ENCODE assay signal across 12 cellular contexts in the genomic region with DNA sequence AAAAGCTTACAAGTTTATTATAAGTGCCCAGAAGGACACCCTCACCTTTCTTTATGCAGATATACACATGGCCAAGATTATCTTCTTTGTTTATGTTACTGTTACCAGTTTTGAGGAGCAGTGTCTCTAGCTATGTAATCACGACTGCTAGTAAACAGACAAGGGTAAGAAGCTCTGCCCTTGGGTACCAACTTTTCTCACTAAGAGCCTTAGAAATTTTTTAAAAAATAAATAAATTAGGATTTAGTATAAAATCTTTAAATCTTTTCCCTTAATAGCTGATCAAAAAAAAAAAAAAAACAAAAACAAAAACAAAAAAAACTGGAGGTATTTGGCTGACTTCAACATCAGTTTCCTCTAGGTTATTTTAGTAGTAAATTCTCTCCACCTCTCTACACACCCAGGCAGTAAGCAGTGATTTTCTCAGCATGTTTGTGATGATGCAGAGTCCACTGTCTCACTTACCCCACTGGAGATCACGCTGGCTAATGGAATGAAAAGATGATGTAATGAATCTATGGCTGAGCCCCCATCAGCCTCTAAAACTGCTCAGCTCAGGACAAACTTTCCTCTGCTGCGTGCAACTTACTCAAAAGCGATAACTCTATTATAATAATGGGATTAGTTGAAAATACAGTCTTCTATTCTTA.
A peak's percentile ranks its signal among the peaks of the same experiment; 100 is the strongest.
DNase-seq lines count a peak whose midpoint lies in the region; ATAC-seq, FAIRE-seq and TF ChIP-seq lines count a peak whose summit lies in the region.
"Had no signal": no experiment of that assay in that cellular context is flagged by ENCODE, and none has a peak within 500 bp of the region (broad histone marks: within the 10 kb centered on the region; RNA-seq: fewer than 3 reads in every experiment).

No MANE protein-coding gene starts in this region.

- TF ChIP-seq CTCF in astrocyte (IDR thresholded peaks at IDR 0.05; ENCODE audit: insufficient read depth, low read depth, low read length) (no peak), suprapubic skin (IDR thresholded peaks at IDR 0.05) (no peak), D721Med (IDR thresholded peaks at IDR 0.05; ENCODE audit: insufficient read depth, missing control alignments) (no peak)

- no peak for DNase-seq in activated CD4-positive, alpha-beta T cell treated with anti-CD3 and anti-CD28 coated beads, Interleukin-2, amount 10 ng/mL, durations not matched to agents 24 days and 14 days
- DNase-seq in activated CD4-positive, alpha-beta T cell treated with anti-CD3 and anti-CD28 coated beads, Interleukin-2, amount 50 U/mL, for 48 hours, result no peak
- DNase-seq in astrocyte (ENCODE audit: low read depth), result peak; percentile 33
- DNase-seq in immature natural killer cell, result no peak
- no peak for DNase-seq in substantia nigra (lab: John Stamatoyannopoulos, UW)
- no peak for DNase-seq in suprapubic skin (ENCODE audit: low spot score in 2 of 2)
- no peak for DNase-seq in D721Med (ENCODE audit: insufficient read length, low spot score)
- DNase-seq: ACHN; activated naive CD8-positive, alpha-beta T cell treated with anti-CD3 and anti-CD28 coated beads, Interleukin-2, amount 10 ng/mL, durations not matched to agents 7 days and 5 days; T1000 had no signal

- peak overlapping the region; percentile 18 for H3K4me3 Mint-ChIP-seq in activated CD4-positive, alpha-beta T cell treated with anti-CD3 and anti-CD28 coated beads, Interleukin-2, amount 10 ng/mL, durations not matched to agents 24 days and 14 days
- H3K4me3 Mint-ChIP-seq in astrocyte (ENCODE audit: unreplicated experiment) (peak overlapping the region; percentile 3), immature natural killer cell (peak overlapping the region in 3 of 5 donors; percentile 2 to 60 (median 7))
- H3K4me3 Mint-ChIP-seq: activated naive CD8-positive, alpha-beta T cell treated with anti-CD3 and anti-CD28 coated beads, Interleukin-2, amount 10 ng/mL, durations not matched to agents 7 days and 5 days had no signal

- 69% methylated on average over 4 of the region's 4 CpGs for WGBS in suprapubic skin

- peaks cover 35% of the 10 kb centered on the region for H3K4me1 Mint-ChIP-seq in activated CD4-positive, alpha-beta T cell treated with anti-CD3 and anti-CD28 coated beads, Interleukin-2, amount 10 ng/mL, durations not matched to agents 24 days and 14 days
- peaks cover 36% of the 10 kb centered on the region for H3K4me1 Mint-ChIP-seq in astrocyte (ENCODE audit: low read depth, unreplicated experiment)
- peaks cover 52 to 67% of the 10 kb centered on the region in 2 donors for H3K4me1 Mint-ChIP-seq in immature natural killer cell

- H2AFZ ChIP-seq in astrocyte (ENCODE audit: low read depth, low read length), result no peak overlapping the region

- ATAC-seq in GM19023 (IDR thresholded peaks at IDR 0.05; ENCODE audit: unreplicated experiment), result no peak

- TF ChIP-seq EP300 in suprapubic skin (IDR thresholded peaks at IDR 0.05), result no peak

- intact Hi-C loops in activated CD4-positive, alpha-beta T cell treated with anti-CD3 and anti-CD28 coated beads, Interleukin-2, amount 10 ng/mL, durations not matched to agents 24 days and 14 days (cut with micrococcal nuclease), result no loop called here

- H3K36me3 ChIP-seq in astrocyte (ENCODE audit: insufficient read depth, low read length) (no peaks in the 10 kb centered on the region), suprapubic skin (no peaks in the 10 kb centered on the region)
- H3K36me3 ChIP-seq: pancreas had no signal

- peaks cover 54% of the 10 kb centered on the region for H3K79me2 ChIP-seq in astrocyte (ENCODE audit: insufficient read depth, low read length)

- H3K4me1 ChIP-seq in astrocyte (ENCODE audit: insufficient read depth, low read length) (peaks cover 20% of the 10 kb centered on the region), suprapubic skin (peaks cover 37% of the 10 kb centered on the region)

- H3K27ac ChIP-seq in astrocyte (ENCODE audit: low read depth, low read length), result peak overlapping the region; percentile 45
- H3K27ac ChIP-seq in substantia nigra (ENCODE audit: low read depth, low read length, poor library complexity, severe bottlenecking), result peak overlapping the region; percentile 82
- no peak overlapping the region for H3K27ac ChIP-seq in suprapubic skin
- H3K27ac ChIP-seq: pancreas had no signal

- H3K27me3 ChIP-seq in astrocyte (ENCODE audit: insufficient read depth, low read length) (no peaks in the 10 kb centered on the region), suprapubic skin (no peaks in the 10 kb centered on the region)
- H3K27me3 ChIP-seq: pancreas had no signal

- TF ChIP-seq POLR2A in suprapubic skin (IDR thresholded peaks at IDR 0.05), result no peak

- peak overlapping the region; percentile 78 for H3K4me2 ChIP-seq in astrocyte (ENCODE audit: low read length)

- no peaks in the 10 kb centered on the region for H3K27me3 Mint-ChIP-seq in activated CD4-positive, alpha-beta T cell treated with anti-CD3 and anti-CD28 coated beads, Interleukin-2, amount 10 ng/mL, durations not matched to agents 24 days and 14 days
- H3K27me3 Mint-ChIP-seq in astrocyte (ENCODE audit: low read depth, unreplicated experiment) (no peaks in the 10 kb centered on the region), immature natural killer cell (ENCODE audit: low read depth in 3 of 3) (peaks cover 0 to 3% (median 0%) of the 10 kb centered on the region in 3 donors)
- H3K27me3 Mint-ChIP-seq: activated naive CD8-positive, alpha-beta T cell treated with anti-CD3 and anti-CD28 coated beads, Interleukin-2, amount 10 ng/mL, durations not matched to agents 7 days and 5 days had no signal

- peaks cover 56% of the 10 kb centered on the region for H4K20me1 ChIP-seq in astrocyte (ENCODE audit: insufficient read depth, low read length)

- H3K9ac ChIP-seq in astrocyte (ENCODE audit: low read length), result peak overlapping the region; percentile 40

- H3K9me3 ChIP-seq in astrocyte (ENCODE audit: insufficient read depth, low read depth, low read length) (no peaks in the 10 kb centered on the region), suprapubic skin (no peaks in the 10 kb centered on the region)
- H3K9me3 ChIP-seq: pancreas had no signal

- peaks cover 14% of the 10 kb centered on the region for H3K36me3 Mint-ChIP-seq in activated CD4-positive, alpha-beta T cell treated with anti-CD3 and anti-CD28 coated beads, Interleukin-2, amount 10 ng/mL, durations not matched to agents 24 days and 14 days (ENCODE audit: low read depth)
- no peaks in the 10 kb centered on the region for H3K36me3 Mint-ChIP-seq in astrocyte (ENCODE audit: low read depth, unreplicated experiment)
- no peaks in the 10 kb centered on the region for H3K36me3 Mint-ChIP-seq in immature natural killer cell

- H3K27ac Mint-ChIP-seq in activated CD4-positive, alpha-beta T cell treated with anti-CD3 and anti-CD28 coated beads, Interleukin-2, amount 10 ng/mL, durations not matched to agents 24 days and 14 days, result no peak overlapping the region
- H3K27ac Mint-ChIP-seq in astrocyte (ENCODE audit: unreplicated experiment), result peak overlapping the region; percentile 80
- H3K27ac Mint-ChIP-seq in immature natural killer cell, result peak overlapping the region in 3 of 6 donors; percentile 25 to 50 (median 26)
- H3K27ac Mint-ChIP-seq: activated naive CD8-positive, alpha-beta T cell treated with anti-CD3 and anti-CD28 coated beads, Interleukin-2, amount 10 ng/mL, durations not matched to agents 7 days and 5 days had no signal

- H3K4me3 ChIP-seq in astrocyte (ENCODE audit: insufficient read depth, low read depth, low read length) (peak overlapping the region; percentile 24), suprapubic skin (no peak overlapping the region)
- H3K4me3 ChIP-seq: pancreas had no signal

- no peak for FAIRE-seq in astrocyte (lab: Jason Lieb, UNC)
- FAIRE-seq in D721Med (lab: Jason Lieb, UNC), result no peak
- FAIRE-seq: pancreas had no signal

- no peaks in the 10 kb centered on the region for H3K9me3 Mint-ChIP-seq in activated CD4-positive, alpha-beta T cell treated with anti-CD3 and anti-CD28 coated beads, Interleukin-2, amount 10 ng/mL, durations not matched to agents 24 days and 14 days
- H3K9me3 Mint-ChIP-seq in astrocyte (ENCODE audit: unreplicated experiment) (no peaks in the 10 kb centered on the region), immature natural killer cell (no peaks in the 10 kb centered on the region)
